Comparison of ENCODE assay signal across 8 cellular contexts in genomic region chr1:112396668-112397025, GRCh38. TPM values are rescaled to one million over a fixed set of nuclear protein-coding genes. Genes with fewer than 3 reads are reported as not detected.
DNase-seq lines count a peak whose midpoint lies in the region; ATAC-seq, FAIRE-seq and TF ChIP-seq lines count a peak whose summit lies in the region.

No MANE protein-coding gene starts in this region.

- no peaks in the 10 kb centered on the region for H3K36me3 Mint-ChIP-seq in activated naive CD8-positive, alpha-beta T cell treated with anti-CD3 and anti-CD28 coated beads, Interleukin-2, amount 50 U/mL, for 24 hours (ENCODE audit: low read depth)

- H3K27ac ChIP-seq in kidney (ENCODE audit: low read depth in 2 of 2, low read length in 2 of 2) (peak overlapping the region; percentile 68 to 73), temporal lobe (ENCODE audit: low read depth, low read length) (peak overlapping the region; percentile 23)

- H3K4me1 ChIP-seq in kidney (ENCODE audit: control insufficient read depth in 1 of 2, insufficient read depth in 1 of 2, low read depth in 1 of 2, low read length in 2 of 2): peaks cover 4 to 23% of the 10 kb centered on the region in 2 donors

- H3K9me3 ChIP-seq in kidney (ENCODE audit: control insufficient read depth in 1 of 2, low read length in 2 of 2): no peaks in the 10 kb centered on the region

- in situ Hi-C loops in ACHN (cut with HindIII; ENCODE audit: low pct_ligation_motif_present, low pct_unique_long_range_greater_than_20kb, low sequenced_read_pairs) (no loop called here), GM13976 (cut with MboI; ENCODE audit: low sequenced_read_pairs, unreplicated experiment) (loop anchor here (10.0 kb wide), 1 partner anchor 218 kb away; the partner anchor contains the start of genes CAPZA1 and ST7L)

- no peaks in the 10 kb centered on the region for H3K9me3 Mint-ChIP-seq in activated naive CD8-positive, alpha-beta T cell treated with anti-CD3 and anti-CD28 coated beads, Interleukin-2, amount 50 U/mL, for 24 hours

- DNase-seq in ACHN: peak; percentile 21
- DNase-seq in H7: no peak
- no peak for DNase-seq in activated naive CD8-positive, alpha-beta T cell treated with anti-CD3 and anti-CD28 coated beads, Interleukin-2, amount 50 U/mL, for 24 hours
- DNase-seq in kidney: no peak
- DNase-seq in activated gamma-delta T cell treated with Interleukin-2 at 50 U/mL for 16 hours: no peak
- no peak for DNase-seq in GM13976 (ENCODE audit: low spot score)
- no peak for DNase-seq in mesenteric fat pad (ENCODE audit: low spot score)

- H3K4me3 ChIP-seq in H7 (ENCODE audit: insufficient read depth, low read depth, low read length) (peak overlapping the region; percentile 87), kidney (ENCODE audit: low read length in 2 of 2) (peak overlapping the region; percentile 89 to 100)

- no peak for TF ChIP-seq CTCF in kidney (IDR thresholded peaks at IDR 0.05; ENCODE audit: borderline replicate concordance, extremely low read depth, insufficient read depth)
- TF ChIP-seq CTCF in GM13976 (IDR thresholded peaks at IDR 0.05; ENCODE audit: borderline replicate concordance, control extremely low read depth, extremely low read depth, insufficient read depth, missing control alignments): no peak

- H3K27me3 Mint-ChIP-seq in activated naive CD8-positive, alpha-beta T cell treated with anti-CD3 and anti-CD28 coated beads, Interleukin-2, amount 50 U/mL, for 24 hours: peaks cover 15% of the 10 kb centered on the region

- FAIRE-seq in kidney (lab: Jason Lieb, UNC): no peak

- peak overlapping the region; percentile 68 for H3K27ac Mint-ChIP-seq in activated naive CD8-positive, alpha-beta T cell treated with anti-CD3 and anti-CD28 coated beads, Interleukin-2, amount 50 U/mL, for 24 hours

- intact Hi-C loops in kidney (cut with DNase I): no loop called here

- peak overlapping the region; percentile 68 to 91 for H3K9ac ChIP-seq in kidney (ENCODE audit: low read length in 2 of 2)

- H3K4me3 Mint-ChIP-seq in activated naive CD8-positive, alpha-beta T cell treated with anti-CD3 and anti-CD28 coated beads, Interleukin-2, amount 50 U/mL, for 24 hours: peak overlapping the region; percentile 89

- H3K27me3 ChIP-seq in H7 (ENCODE audit: control insufficient read depth, insufficient read depth, low read length): no peaks in the 10 kb centered on the region

- H3K4me1 Mint-ChIP-seq in activated naive CD8-positive, alpha-beta T cell treated with anti-CD3 and anti-CD28 coated beads, Interleukin-2, amount 50 U/mL, for 24 hours: peaks cover 29% of the 10 kb centered on the region

- no peaks in the 10 kb centered on the region for H3K36me3 ChIP-seq in H7 (replicated peaks; ENCODE audit: control insufficient read depth, insufficient read depth, low read length)
- no peaks in the 10 kb centered on the region for H3K36me3 ChIP-seq in kidney (ENCODE audit: control insufficient read depth in 1 of 2, insufficient read depth in 2 of 2, low read length in 2 of 2)

- no peak for ATAC-seq in activated naive CD8-positive, alpha-beta T cell treated with anti-CD3 and anti-CD28 coated beads, Interleukin-2, amount 50 U/mL, for 24 hours

RNA-seq across cellular contexts. Expression of gene CTTNBP2NL, which starts 0.6 kb away (rescaled TPM):
- total RNA-seq in H7 (2014; rRNA removed; shearing (Covaris generic)): 9.7 and 15.3 TPM in 2 replicates
- total RNA-seq in kidney (65.4 TPM), temporal lobe (25.8 TPM), mesenteric fat pad (44.4 TPM)
- 6.7 TPM for polyA plus RNA-seq in kidney (ENCODE audit: insufficient read depth, low read depth, low replicate concordance)
